ENCODE assay signal across 8 cellular contexts in the genomic region with DNA sequence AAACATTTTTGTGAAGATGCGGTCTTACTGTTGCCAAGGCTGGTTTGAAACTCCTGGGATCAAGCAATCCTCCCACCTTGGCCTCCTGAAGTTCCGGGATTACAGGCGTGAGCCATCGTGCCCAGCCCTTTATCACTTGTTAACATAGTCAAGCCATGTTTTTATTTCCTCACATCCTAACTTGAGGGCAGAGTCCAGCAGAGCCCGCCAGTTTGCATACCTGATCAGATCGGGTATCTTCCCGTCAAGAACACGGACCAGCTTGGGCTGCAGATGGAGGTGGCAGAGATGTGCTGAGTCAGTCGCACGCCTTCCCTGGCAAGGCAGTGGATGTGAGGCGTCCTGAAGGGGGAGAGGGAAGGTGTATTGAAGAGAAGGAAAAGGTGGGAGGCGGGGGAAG.
"Had no signal": no experiment of that assay in that cellular context is flagged by ENCODE, and none has a peak within 500 bp of the region (broad histone marks: within the 10 kb centered on the region; RNA-seq: fewer than 3 reads in every experiment).

No MANE protein-coding gene starts in this region.

- FAIRE-seq: G401.6, GM12878, GM12891, GM12892, GM18507, GM19239 had no signal

- ATAC-seq: GM12878 had no signal

- H3K4me3 ChIP-seq: GM12878 had no signal

- DNase-seq: GDM1, GF-D8 had no signal
